ENCODE assay signal across 11 cellular contexts in the genomic region with DNA sequence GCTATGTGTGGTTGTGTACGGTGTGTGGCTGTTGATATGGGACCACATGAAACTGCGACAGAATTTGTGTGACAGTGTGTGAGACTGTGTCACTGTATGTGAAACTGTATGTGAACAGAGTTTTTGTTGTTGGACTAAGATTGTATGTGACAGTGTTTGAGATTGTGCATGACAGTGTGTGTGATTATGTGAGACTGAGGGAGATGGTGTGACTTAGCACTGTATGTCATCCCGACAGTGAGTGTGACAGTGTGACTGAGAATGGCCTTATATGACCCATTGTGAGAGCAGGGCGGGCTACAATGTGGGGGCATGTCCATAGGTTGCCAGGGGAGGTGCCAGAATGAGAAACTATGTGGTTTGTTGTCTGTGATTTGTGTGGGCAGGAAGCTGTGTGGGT. TPM values are rescaled to one million over a fixed set of nuclear protein-coding genes. Genes with fewer than 3 reads are reported as not detected.
DNase-seq lines count a peak whose midpoint lies in the region; ATAC-seq, FAIRE-seq and TF ChIP-seq lines count a peak whose summit lies in the region.
"Had no signal": no experiment of that assay in that cellular context is flagged by ENCODE, and none has a peak within 500 bp of the region (broad histone marks: within the 10 kb centered on the region; RNA-seq: fewer than 3 reads in every experiment).

No MANE protein-coding gene starts in this region.

- H3K36me3 ChIP-seq in keratinocyte (ENCODE audit: control insufficient read depth in 2 of 2, extremely low read depth in 1 of 2, insufficient read depth in 2 of 2, low read length in 2 of 2) (peaks cover 0 to 11% of the 10 kb centered on the region in 2 experiments), subcutaneous abdominal adipose tissue (ENCODE audit: control insufficient read depth in 5 of 5, insufficient read depth in 5 of 5, low read length in 5 of 5) (peaks cover 29 to 34% (median 33%) of the 10 kb centered on the region in 5 donors), mucosa of descending colon (ENCODE audit: low read depth) (no peaks in the 10 kb centered on the region)

- peak overlapping the region; percentile 88 for H3K4me2 ChIP-seq in keratinocyte (ENCODE audit: control insufficient read depth, extremely low read depth, insufficient read depth, low read depth, low read length)

- peaks cover 62% of the 10 kb centered on the region for H3K9me3 Mint-ChIP-seq in activated naive CD4-positive, alpha-beta T cell treated with anti-CD3 and anti-CD28 coated beads, Interleukin-2, amount 10 ng/mL, durations not matched to agents 7 days and 5 days
- peaks cover 40% of the 10 kb centered on the region for H3K9me3 Mint-ChIP-seq in activated T-helper 17 cell treated with anti-CD3 and anti-CD28 coated beads, Interleukin-2, amount 50 U/mL, for 72 hours

- H3K9ac ChIP-seq in keratinocyte (ENCODE audit: control insufficient read depth, extremely low read depth, insufficient read depth, low read length) (no peak overlapping the region), subcutaneous abdominal adipose tissue (ENCODE audit: low read length in 5 of 5) (no peak overlapping the region)

- no peak for ATAC-seq in activated T-helper 17 cell treated with anti-CD3 and anti-CD28 coated beads, Interleukin-2, amount 50 U/mL, for 72 hours (replicated peaks)
- no peak for ATAC-seq in mucosa of descending colon
- ATAC-seq in GM21423 (IDR thresholded peaks at IDR 0.05; ENCODE audit: unreplicated experiment): no peak

- H3K4me3 ChIP-seq in keratinocyte (ENCODE audit: control insufficient read depth in 2 of 3, extremely low read depth in 1 of 3, insufficient read depth in 2 of 3, low read depth in 1 of 3, low read length in 3 of 3) (peak overlapping the region; percentile 62 to 95 (median 93)), subcutaneous abdominal adipose tissue (ENCODE audit: low read depth in 1 of 5, low read length in 5 of 5) (peak overlapping the region; percentile 83 to 95 (median 92)), mucosa of descending colon (no peak overlapping the region)

- peak overlapping the region; percentile 79 for H3K4me3 Mint-ChIP-seq in activated naive CD4-positive, alpha-beta T cell treated with anti-CD3 and anti-CD28 coated beads, Interleukin-2, amount 10 ng/mL, durations not matched to agents 7 days and 5 days
- H3K4me3 Mint-ChIP-seq in activated T-helper 17 cell treated with anti-CD3 and anti-CD28 coated beads, Interleukin-2, amount 50 U/mL, for 72 hours: peak overlapping the region; percentile 90

- H3K27ac ChIP-seq in keratinocyte (ENCODE audit: control insufficient read depth, insufficient read depth, low read length) (no peak overlapping the region), subcutaneous abdominal adipose tissue (ENCODE audit: low read depth, low read length) (no peak overlapping the region)

- CTCF ChIA-PET in activated naive CD4-positive, alpha-beta T cell treated with anti-CD3 and anti-CD28 coated beads, Interleukin-2, amount 10 ng/mL, durations not matched to agents 7 days and 5 days (lab: Charles Lee): no interaction called here

- intact Hi-C loops in mucosa of descending colon (cut with DNase I, micrococcal nuclease): no loop called here

- H3K9me1 ChIP-seq in keratinocyte (ENCODE audit: control insufficient read depth, extremely low read depth, insufficient read depth, low read length): no peaks in the 10 kb centered on the region

- H3K4me1 Mint-ChIP-seq in activated naive CD4-positive, alpha-beta T cell treated with anti-CD3 and anti-CD28 coated beads, Interleukin-2, amount 10 ng/mL, durations not matched to agents 7 days and 5 days: peaks cover 26% of the 10 kb centered on the region
- peaks cover 14% of the 10 kb centered on the region for H3K4me1 Mint-ChIP-seq in activated T-helper 17 cell treated with anti-CD3 and anti-CD28 coated beads, Interleukin-2, amount 50 U/mL, for 72 hours

- H3K4me1 ChIP-seq in keratinocyte (ENCODE audit: control insufficient read depth, extremely low read depth, insufficient read depth, low read length) (peaks cover 15% of the 10 kb centered on the region), subcutaneous abdominal adipose tissue (ENCODE audit: control insufficient read depth in 5 of 5, insufficient read depth in 5 of 5, low read length in 5 of 5) (peaks cover 6 to 21% (median 17%) of the 10 kb centered on the region in 5 donors), mucosa of descending colon (ENCODE audit: low read depth) (peaks cover 4% of the 10 kb centered on the region)
- H3K4me1 ChIP-seq: Caco-2 had no signal

- no peaks in the 10 kb centered on the region for H3K27me3 ChIP-seq in keratinocyte (ENCODE audit: control insufficient read depth, extremely low read depth, insufficient read depth, low read length)
- H3K27me3 ChIP-seq in subcutaneous abdominal adipose tissue (ENCODE audit: control insufficient read depth in 5 of 5, insufficient read depth in 4 of 5, low read length in 5 of 5): no peaks in the 10 kb centered on the region

- TF ChIP-seq CTCF in keratinocyte (optimal IDR thresholded peaks at IDR 0.05 in 1 of 3, IDR thresholded peaks at IDR 0.05 in 1 of 3, conservative IDR thresholded peaks at IDR 0.05 in 1 of 3; ENCODE audit: extremely low read depth in 1 of 3, insufficient read depth in 2 of 3, low read length in 3 of 3) (no peak), mucosa of descending colon (IDR thresholded peaks at IDR 0.05) (no peak)

- peak; percentile 22 for DNase-seq in activated naive CD4-positive, alpha-beta T cell treated with anti-CD3 and anti-CD28 coated beads, Interleukin-2, amount 10 ng/mL, durations not matched to agents 7 days and 5 days
- DNase-seq in activated naive CD4-positive, alpha-beta T cell treated with Interleukin-2 at 50 U/mL for 16 hours: no peak
- DNase-seq in keratinocyte (ENCODE audit: low read depth, low spot score) (no peak), mucosa of descending colon (no peak), AG20443 (ENCODE audit: low spot score) (no peak)
- DNase-seq: Caco-2, T-helper 9 cell had no signal

- H3K27me3 Mint-ChIP-seq in activated naive CD4-positive, alpha-beta T cell treated with anti-CD3 and anti-CD28 coated beads, Interleukin-2, amount 10 ng/mL, durations not matched to agents 7 days and 5 days: no peaks in the 10 kb centered on the region
- H3K27me3 Mint-ChIP-seq in activated T-helper 17 cell treated with anti-CD3 and anti-CD28 coated beads, Interleukin-2, amount 50 U/mL, for 72 hours: no peaks in the 10 kb centered on the region

- peaks cover 11% of the 10 kb centered on the region for H3K79me2 ChIP-seq in keratinocyte (ENCODE audit: control insufficient read depth, insufficient read depth, low read length)

- no peak overlapping the region for H2AFZ ChIP-seq in keratinocyte (ENCODE audit: control insufficient read depth, low read length)

- dilution Hi-C loops in keratinocyte (cut with MboI; ENCODE audit: extremely low pct_ligation_motif_present, low sequenced_read_pairs): no loop called here

- peaks cover 59% of the 10 kb centered on the region for H3K36me3 Mint-ChIP-seq in activated naive CD4-positive, alpha-beta T cell treated with anti-CD3 and anti-CD28 coated beads, Interleukin-2, amount 10 ng/mL, durations not matched to agents 7 days and 5 days
- H3K36me3 Mint-ChIP-seq in activated T-helper 17 cell treated with anti-CD3 and anti-CD28 coated beads, Interleukin-2, amount 50 U/mL, for 72 hours (ENCODE audit: low read depth): peaks cover 60% of the 10 kb centered on the region

- peaks cover 9% of the 10 kb centered on the region for H3K9me3 ChIP-seq in keratinocyte (ENCODE audit: control insufficient read depth, low read depth, low read length)
- H3K9me3 ChIP-seq in subcutaneous abdominal adipose tissue (ENCODE audit: control insufficient read depth in 5 of 5, low read length in 5 of 5): peaks cover 16 to 43% (median 35%) of the 10 kb centered on the region in 5 donors
- peaks cover 69% of the 10 kb centered on the region for H3K9me3 ChIP-seq in mucosa of descending colon

- peak overlapping the region; percentile 89 for H3K27ac Mint-ChIP-seq in activated naive CD4-positive, alpha-beta T cell treated with anti-CD3 and anti-CD28 coated beads, Interleukin-2, amount 10 ng/mL, durations not matched to agents 7 days and 5 days
- peak overlapping the region; percentile 96 for H3K27ac Mint-ChIP-seq in activated T-helper 17 cell treated with anti-CD3 and anti-CD28 coated beads, Interleukin-2, amount 50 U/mL, for 72 hours

- H4K20me1 ChIP-seq in keratinocyte (ENCODE audit: control insufficient read depth, extremely low read depth, insufficient read depth, low read length): no peaks in the 10 kb centered on the region

- FAIRE-seq in keratinocyte (lab: Jason Lieb, UNC): no peak
- FAIRE-seq: endometrium had no signal

RNA-seq across cellular contexts. Expression of a gene that starts 0.9 kb away (rescaled TPM):
- total RNA-seq in activated T-helper 17 cell treated with anti-CD3 and anti-CD28 coated beads, Interleukin-2, amount 50 U/mL, for 72 hours: 1 to 10 TPM; 3.6 to 3.8 TPM
- polyA plus RNA-seq in keratinocyte: 2.3 to 3.3 TPM (median 2.4 TPM) in 3 replicates
- 2.1 TPM for polyA plus RNA-seq in keratinocyte (2011; ENCODE audit: low read depth)
- 1.9 and 3.7 TPM in 2 replicates for polyA plus RNA-seq in keratinocyte (2011; cell fraction: cytosol; rRNA removed)
- 3.5 and 4.1 TPM in 2 replicates for polyA plus RNA-seq in keratinocyte (2011; cell fraction: nucleus; rRNA removed)
- polyA plus RNA-seq in keratinocyte (2012; ENCODE audit: low replicate concordance): 1.0 and 2.3 TPM in 2 replicates
- 0.59 to 2.7 TPM (median 2.2 TPM) in 3 replicates for polyA minus RNA-seq in keratinocyte
- 4.4 TPM for polyA minus RNA-seq in keratinocyte (2011; cell fraction: cytosol; rRNA and poly(A)+ RNA removed)
- polyA minus RNA-seq in keratinocyte (2011; cell fraction: nucleus; rRNA and poly(A)+ RNA removed): 1.7 and 5.2 TPM in 2 replicates
- 10 to 100 TPM in 1 of 3 donors, 1 to 10 TPM in 2; 1.4 to 11.2 (median 2.1) TPM for total RNA-seq in mucosa of descending colon
- total RNA-seq: Caco-2 had no signal

RNA-seq across cellular contexts. Expression of a gene that starts 11.7 kb away (rescaled TPM):
- total RNA-seq in activated T-helper 17 cell treated with anti-CD3 and anti-CD28 coated beads, Interleukin-2, amount 50 U/mL, for 72 hours: 1 to 10 TPM; 1.1 to 1.9 TPM
- 4.0 to 4.7 TPM (median 4.3 TPM) in 3 replicates for polyA plus RNA-seq in keratinocyte
- polyA plus RNA-seq in keratinocyte (2011; ENCODE audit: low read depth): 0.72 TPM
- 3.7 and 4.4 TPM in 2 replicates for polyA plus RNA-seq in keratinocyte (2011; cell fraction: cytosol; rRNA removed)
- polyA plus RNA-seq in keratinocyte (2011; cell fraction: nucleus; rRNA removed): 4.3 and 6.5 TPM in 2 replicates
- 2.4 and 3.6 TPM in 2 replicates for polyA plus RNA-seq in keratinocyte (2012; ENCODE audit: low replicate concordance)
- polyA minus RNA-seq in keratinocyte: 1.4 to 4.0 TPM (median 3.3 TPM) in 3 replicates
- polyA minus RNA-seq in keratinocyte (2011; cell fraction: cytosol; rRNA and poly(A)+ RNA removed): 2.5 TPM
- polyA minus RNA-seq in keratinocyte (2011; cell fraction: nucleus; rRNA and poly(A)+ RNA removed): 2.3 and 4.7 TPM in 2 replicates
- 1 to 10 TPM; 1.4 to 6.6 (median 1.6) TPM for total RNA-seq in mucosa of descending colon
- total RNA-seq: Caco-2 had no signal
